In genomic region chr21:36156339-36156814, GRCh38 we compare ENCODE assay signal across 8 cellular contexts.
A peak's percentile ranks its signal among the peaks of the same experiment; 100 is the strongest.
DNase-seq lines count a peak whose midpoint lies in the region; ATAC-seq and TF ChIP-seq lines count a peak whose summit lies in the region.

No MANE protein-coding gene starts in this region.

- ATAC-seq in GM19035 (IDR thresholded peaks at IDR 0.05; ENCODE audit: unreplicated experiment) (peak; percentile 87), HG03354 (IDR thresholded peaks at IDR 0.05; ENCODE audit: poor library complexity, severe bottlenecking, unreplicated experiment) (peak; percentile 90)

- peak overlapping the region; percentile 96 for H3K4me3 ChIP-seq in AG09309 (ENCODE audit: control insufficient read depth, low read depth, low read length)

- TF ChIP-seq CTCF in AG09309 (IDR thresholded peaks at IDR 0.05; ENCODE audit: control insufficient read depth, insufficient read depth, low read depth, low read length, missing control alignments): no peak

- peak; percentile 93 for DNase-seq in AG09309 (ENCODE audit: low read depth)
- peak; percentile 97 for DNase-seq in NCI-H345 treated with DMSO at 0.1 percent for 48 hours (lab: John Stamatoyannopoulos, UW; ENCODE audit: unreplicated experiment)
- DNase-seq in activated CD4-positive, CD25-positive, alpha-beta regulatory T cell treated with anti-CD3 and anti-CD28 coated beads, Interleukin-2, amount 50 U/mL, for 16 hours (ENCODE audit: low read depth, low spot score): peak; percentile 98
- peak; percentile 100 for DNase-seq in central memory CD4-positive, alpha-beta T cell
- DNase-seq in islet precursor cell: peak; percentile 100
- DNase-seq in stimulated activated CD4-positive, alpha-beta T cell treated with anti-CD3 and anti-CD28 coated beads, Interleukin-12 subunit alpha, Interleukin-12 subunit beta, amount 100 ng/mL, for 24 hours (ENCODE audit: low read depth in 2 of 2): peak; percentile 100

Comparison
In these comparisons a context has a peak if more than half of its experiments do, and no peak if none do; other contexts are left out.
1. Peak in every context shown above with its lines: DNase-seq, ATAC-seq and H3K4me3 ChIP-seq.